In genomic region chr21:42745511-42746239, GRCh38 we compare ENCODE assay signal across 17 cellular contexts.
DNase-seq lines count a peak whose midpoint lies in the region; ATAC-seq and TF ChIP-seq lines count a peak whose summit lies in the region.
"Had no signal": no experiment of that assay in that cellular context is flagged by ENCODE, and none has a peak within 500 bp of the region (broad histone marks: within the 10 kb centered on the region; RNA-seq: fewer than 3 reads in every experiment).

No MANE protein-coding gene starts in this region.

- no peak overlapping the region for H2BK5ac ChIP-seq in mesenchymal stem cell (ENCODE audit: low read depth, low read length, poor library complexity, severe bottlenecking)

- H3K79me2 ChIP-seq in DOHH2 (ENCODE audit: control insufficient read depth, low read length) = no peaks in the 10 kb centered on the region

- no peak overlapping the region for H4K8ac ChIP-seq in mesenchymal stem cell (ENCODE audit: low read length)

- peak overlapping the region; percentile 98 for H3K27ac Mint-ChIP-seq in activated CD4-positive, alpha-beta T cell treated with anti-CD3 and anti-CD28 coated beads, Interleukin-2, amount 10 ng/mL, durations not matched to agents 7 days and 5 days
- H3K27ac Mint-ChIP-seq: memory B cell had no signal

- TF ChIP-seq CTCF in DOHH2 (IDR thresholded peaks at IDR 0.05; ENCODE audit: low read depth, low read length, poor library complexity, severe bottlenecking) (no peak), sigmoid colon (IDR thresholded peaks at IDR 0.05) (no peak)

- H2BK120ac ChIP-seq in mesenchymal stem cell (ENCODE audit: low read depth, low read length) = no peak overlapping the region

- H3K4me2 ChIP-seq in DOHH2 (ENCODE audit: low read length) (peak overlapping the region; percentile 70), mesenchymal stem cell (ENCODE audit: low read length, poor library complexity, severe bottlenecking) (no peak overlapping the region)

- H3K14ac ChIP-seq in mesenchymal stem cell (ENCODE audit: low read length in 2 of 2) = no peak overlapping the region

- H3K36me3 Mint-ChIP-seq in activated CD4-positive, alpha-beta T cell treated with anti-CD3 and anti-CD28 coated beads, Interleukin-2, amount 10 ng/mL, durations not matched to agents 7 days and 5 days (ENCODE audit: low read depth) = peaks cover 2% of the 10 kb centered on the region
- H3K36me3 Mint-ChIP-seq: memory B cell had no signal

- H3K27me3 ChIP-seq in DOHH2 (ENCODE audit: control insufficient read depth, low read length) = no peaks in the 10 kb centered on the region
- H3K27me3 ChIP-seq in sigmoid colon = no peaks in the 10 kb centered on the region
- H3K27me3 ChIP-seq in mesenchymal stem cell (ENCODE audit: control insufficient read depth in 1 of 2, insufficient read depth in 1 of 2, low read length in 2 of 2) = peaks cover 5 to 26% of the 10 kb centered on the region in 2 experiments
- H3K27me3 ChIP-seq: ovary had no signal

- no peak overlapping the region for H2BK12ac ChIP-seq in mesenchymal stem cell (ENCODE audit: low read length in 2 of 2)

- H3K79me1 ChIP-seq in mesenchymal stem cell (replicated peaks; ENCODE audit: low read length, poor library complexity, severe bottlenecking) = no peaks in the 10 kb centered on the region

- no peak for TF ChIP-seq EP300 in sigmoid colon (IDR thresholded peaks at IDR 0.05)

- no peak overlapping the region for H3K4me3 Mint-ChIP-seq in activated CD4-positive, alpha-beta T cell treated with anti-CD3 and anti-CD28 coated beads, Interleukin-2, amount 10 ng/mL, durations not matched to agents 7 days and 5 days
- H3K4me3 Mint-ChIP-seq: H9 had no signal

- no peaks in the 10 kb centered on the region for H3K27me3 Mint-ChIP-seq in activated CD4-positive, alpha-beta T cell treated with anti-CD3 and anti-CD28 coated beads, Interleukin-2, amount 10 ng/mL, durations not matched to agents 7 days and 5 days
- H3K27me3 Mint-ChIP-seq: dendritic cell treated with granulocyte-macrophage colony-stimulating factor and Interleukin-4, amounts not matched to agents 40 ng/mL and 50 ng/mL, for 4 days had no signal

- peaks cover 24% of the 10 kb centered on the region for H3K4me1 ChIP-seq in DOHH2 (ENCODE audit: control insufficient read depth, low read length)
- H3K4me1 ChIP-seq in sigmoid colon = peaks cover 0 to 71% (median 50%) of the 10 kb centered on the region in 4 donors
- no peaks in the 10 kb centered on the region for H3K4me1 ChIP-seq in mesenchymal stem cell (ENCODE audit: control insufficient read depth, insufficient read depth, low read depth, low read length)

- H3K27ac ChIP-seq in DOHH2 (ENCODE audit: low read depth, low read length) (peak overlapping the region; percentile 57; the same call in 1 of the 2 replicates), cingulate gyrus (ENCODE audit: low read depth, low read length) (peak overlapping the region; percentile 60), sigmoid colon (peak overlapping the region; percentile 79 to 85 (median 84)), mesenchymal stem cell (ENCODE audit: low read length, poor library complexity, severe bottlenecking) (no peak overlapping the region)
- H3K27ac ChIP-seq: ovary, thoracic aorta had no signal

- H3K18ac ChIP-seq in mesenchymal stem cell (ENCODE audit: low read depth in 1 of 2, low read length in 2 of 2) = no peak overlapping the region

- H3K36me3 ChIP-seq in DOHH2 (ENCODE audit: control insufficient read depth, low read length) (no peaks in the 10 kb centered on the region), sigmoid colon (peaks cover 0 to 44% (median 4%) of the 10 kb centered on the region in 4 donors), mesenchymal stem cell (ENCODE audit: control insufficient read depth in 1 of 2, insufficient read depth in 2 of 2, low read depth in 1 of 2, low read length in 2 of 2) (peaks cover 0 to 16% of the 10 kb centered on the region in 2 experiments)
- H3K36me3 ChIP-seq: ovary, thoracic aorta had no signal

- H3K23ac ChIP-seq in mesenchymal stem cell (ENCODE audit: low read length in 2 of 2) = no peak overlapping the region

- DNase-seq in activated CD4-positive, alpha-beta T cell treated with anti-CD3 and anti-CD28 coated beads, Interleukin-2, amount 10 ng/mL, durations not matched to agents 7 days and 5 days = no peak
- no peak for DNase-seq in activated CD4-positive, alpha-beta T cell treated with anti-CD3 and anti-CD28 coated beads for 4 hours
- DNase-seq in sigmoid colon = peak; percentile 61
- no peak for DNase-seq in A172 (ENCODE audit: low spot score)
- no peak for DNase-seq in mesenchymal stem cell
- DNase-seq: amygdala, H9, NCI-H1417 treated with DMSO at 0.1 percent for 48 hours, NCI-H510A treated with DMSO at 0.1 percent for 48 hours, ovary had no signal

- H4K91ac ChIP-seq in mesenchymal stem cell (ENCODE audit: low read length) = no peak overlapping the region

- no peak overlapping the region for H3K4ac ChIP-seq in mesenchymal stem cell (ENCODE audit: low read depth in 1 of 2, low read length in 2 of 2)

- ATAC-seq in GM21576 (IDR thresholded peaks at IDR 0.05; ENCODE audit: unreplicated experiment) = no peak
- ATAC-seq: K562 had no signal

- intact Hi-C loops in sigmoid colon (cut with DNase I) = no loop called here

- no peaks in the 10 kb centered on the region for H3K9me2 ChIP-seq in DOHH2 (replicated peaks; ENCODE audit: control insufficient read depth, low read length)

- no peaks in the 10 kb centered on the region for H3K9me3 ChIP-seq in DOHH2 (ENCODE audit: control insufficient read depth, insufficient read depth, low read length)
- H3K9me3 ChIP-seq in sigmoid colon = no peaks in the 10 kb centered on the region
- H3K9me3 ChIP-seq in mesenchymal stem cell (ENCODE audit: control insufficient read depth, low read length) = no peaks in the 10 kb centered on the region
- H3K9me3 ChIP-seq: ovary, thoracic aorta had no signal

- H3K9ac ChIP-seq in mesenchymal stem cell (ENCODE audit: low read length) = no peak overlapping the region

- no peak overlapping the region for H2AFZ ChIP-seq in mesenchymal stem cell (ENCODE audit: low read depth, low read length)

- H3K4me3 ChIP-seq in DOHH2 (ENCODE audit: low read length) (peak overlapping the region; percentile 53; the same call in 1 of the 2 replicates), sigmoid colon (no peak overlapping the region), mesenchymal stem cell (ENCODE audit: insufficient read depth in 1 of 2, low read depth in 1 of 2, low read length in 2 of 2) (no peak overlapping the region)
- H3K4me3 ChIP-seq: K562, ovary, thoracic aorta had no signal

- H3K4me1 Mint-ChIP-seq in activated CD4-positive, alpha-beta T cell treated with anti-CD3 and anti-CD28 coated beads, Interleukin-2, amount 10 ng/mL, durations not matched to agents 7 days and 5 days = peaks cover 30% of the 10 kb centered on the region

- no peaks in the 10 kb centered on the region for H3K9me3 Mint-ChIP-seq in activated CD4-positive, alpha-beta T cell treated with anti-CD3 and anti-CD28 coated beads, Interleukin-2, amount 10 ng/mL, durations not matched to agents 7 days and 5 days
- H3K9me3 Mint-ChIP-seq: dendritic cell treated with granulocyte-macrophage colony-stimulating factor and Interleukin-4, amounts not matched to agents 40 ng/mL and 50 ng/mL, for 4 days; H9; memory B cell had no signal

- POLR2A ChIA-PET in activated CD4-positive, alpha-beta T cell treated with anti-CD3 and anti-CD28 coated beads, Interleukin-2, amount 10 ng/mL, durations not matched to agents 7 days and 5 days (lab: Charles Lee) = no interaction called here

- H3F3A ChIP-seq in DOHH2 (ENCODE audit: control insufficient read depth, insufficient read depth) = no peaks in the 10 kb centered on the region

- no peak for TF ChIP-seq POLR2A in sigmoid colon (IDR thresholded peaks at IDR 0.05)

- H4K20me1 ChIP-seq in DOHH2 (ENCODE audit: control insufficient read depth, insufficient read depth, low read depth, low read length) = no peaks in the 10 kb centered on the region

- 81 to 94% methylated on average over 22 of the region's 22 CpGs for WGBS in sigmoid colon, 2 donors
- WGBS in mesenchymal stem cell = 95% methylated on average over 22 of the region's 22 CpGs

- H2BK15ac ChIP-seq in mesenchymal stem cell (ENCODE audit: low read depth, poor library complexity, severe bottlenecking) = no peak overlapping the region

- CTCF ChIA-PET in activated CD4-positive, alpha-beta T cell treated with anti-CD3 and anti-CD28 coated beads, Interleukin-2, amount 10 ng/mL, durations not matched to agents 7 days and 5 days (lab: Charles Lee) = interaction anchor here (1.6 to 2.7 kb wide), 2 partner anchors 8 to 11 kb away, joined by 9 to 10 read pairs; no protein-coding TSS in a partner anchor

- H2AK5ac ChIP-seq in mesenchymal stem cell (ENCODE audit: low read length, severe bottlenecking) = no peak overlapping the region
